16 cellular contexts compared by ENCODE assay signal in the genomic region with DNA sequence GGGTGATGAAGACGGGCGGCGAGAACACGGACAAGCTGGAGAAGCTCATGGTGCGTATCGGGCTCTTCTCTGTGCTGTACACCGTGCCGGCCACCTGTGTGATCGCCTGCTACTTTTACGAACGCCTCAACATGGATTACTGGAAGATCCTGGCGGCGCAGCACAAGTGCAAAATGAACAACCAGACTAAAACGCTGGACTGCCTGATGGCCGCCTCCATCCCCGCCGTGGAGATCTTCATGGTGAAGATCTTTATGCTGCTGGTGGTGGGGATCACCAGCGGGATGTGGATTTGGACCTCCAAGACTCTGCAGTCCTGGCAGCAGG. TPM values are rescaled to one million over a fixed set of nuclear protein-coding genes. Genes with fewer than 3 reads are reported as not detected.
"Had no signal": no experiment of that assay in that cellular context is flagged by ENCODE, and none has a peak within 500 bp of the region (broad histone marks: within the 10 kb centered on the region; RNA-seq: fewer than 3 reads in every experiment).

No MANE protein-coding gene starts in this region.

- H3K27me3 ChIP-seq: ovary had no signal

- H3K4me3 Mint-ChIP-seq: activated B cell treated with CpG ODN at 0.5 μM for 24 hours; activated CD4-positive, alpha-beta T cell treated with anti-CD3 and anti-CD28 coated beads, Interleukin-2, amount 10 ng/mL, durations not matched to agents 7 days and 5 days had no signal

- H3K4me3 ChIP-seq: ovary, tibial nerve had no signal

- H3K27ac Mint-ChIP-seq: activated B cell treated with CpG ODN at 0.5 μM for 24 hours; activated CD4-positive, alpha-beta T cell treated with anti-CD3 and anti-CD28 coated beads, Interleukin-2, amount 10 ng/mL, durations not matched to agents 7 days and 5 days; activated naive CD8-positive, alpha-beta T cell; natural killer cell treated with Interleukin-12 subunit alpha and Interleukin-12 subunit beta and Interleukin-15 and Interleukin-18, amount 100 ng/mL, for 72 hours had no signal

- H3K9me3 ChIP-seq: esophagus squamous epithelium, ovary, tibial nerve had no signal

- H3K36me3 Mint-ChIP-seq: activated naive CD8-positive, alpha-beta T cell; natural killer cell treated with Interleukin-12 subunit alpha and Interleukin-12 subunit beta and Interleukin-15 and Interleukin-18, amount 100 ng/mL, for 72 hours had no signal

- H3K36me3 ChIP-seq: ovary, tibial nerve had no signal

- H3K27ac ChIP-seq: ovary, tibial nerve had no signal

- ATAC-seq: left lobe of liver had no signal

- DNase-seq: activated B cell treated with CpG ODN at 0.5 μM for 24 hours; activated CD4-positive, alpha-beta T cell treated with anti-CD3 and anti-CD28 coated beads, Interleukin-2, amount 10 ng/mL, durations not matched to agents 7 days and 5 days; activated effector memory CD4-positive, alpha-beta T cell treated with Interleukin-2 at 50 U/mL for 16 hours; activated T-cell treated with anti-CD3 and anti-CD28 coated beads, Interleukin-2, amount 50 U/mL, for 1 hour; anterior cingulate cortex; esophagus squamous epithelium; foreskin fibroblast; glutamatergic neuron; islet precursor cell; mammary epithelial cell; ovary; T-helper 1 cell had no signal

- H3K9me3 Mint-ChIP-seq: activated B cell treated with CpG ODN at 0.5 μM for 24 hours; activated CD4-positive, alpha-beta T cell treated with anti-CD3 and anti-CD28 coated beads, Interleukin-2, amount 10 ng/mL, durations not matched to agents 7 days and 5 days; natural killer cell treated with Interleukin-12 subunit alpha and Interleukin-12 subunit beta and Interleukin-15 and Interleukin-18, amount 100 ng/mL, for 72 hours had no signal

RNA-seq across cellular contexts. Expression of a gene that starts 1.9 kb away (rescaled TPM):
- total RNA-seq: activated B cell treated with CpG ODN at 0.5 μM for 24 hours; activated CD4-positive, alpha-beta T cell treated with anti-CD3 and anti-CD28 coated beads, Interleukin-2, amount 10 ng/mL, durations not matched to agents 7 days and 5 days; left lobe of liver; natural killer cell treated with Interleukin-12 subunit alpha and Interleukin-12 subunit beta and Interleukin-15 and Interleukin-18, amount 100 ng/mL, for 72 hours had no signal
- polyA plus RNA-seq: mammary epithelial cell had no signal
